Comparison of ENCODE assay signal across 36 cellular contexts in the genomic region with DNA sequence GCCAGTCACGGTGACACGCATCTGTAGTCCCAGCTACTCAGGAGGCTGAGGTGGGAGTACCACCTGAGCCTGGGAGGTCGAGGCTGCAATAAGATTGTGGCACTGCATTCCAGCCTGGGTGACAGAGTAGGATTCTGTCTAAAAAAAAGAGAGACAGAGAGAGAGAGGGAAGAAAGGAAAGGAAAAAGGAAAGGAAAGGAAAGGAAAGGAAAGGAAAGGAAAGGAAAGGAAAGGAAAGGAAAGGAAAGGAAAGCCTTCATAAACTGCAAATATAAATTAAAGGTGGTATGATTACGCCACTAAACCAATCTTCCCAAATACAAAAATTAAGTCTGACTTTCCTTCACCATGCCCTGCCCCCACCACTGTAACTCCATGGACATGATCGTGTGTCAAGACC.
"Had no signal": no experiment of that assay in that cellular context is flagged by ENCODE, and none has a peak within 500 bp of the region (broad histone marks: within the 10 kb centered on the region; RNA-seq: fewer than 3 reads in every experiment).

No MANE protein-coding gene starts in this region.

- H3K4me3 Mint-ChIP-seq: activated naive CD4-positive, alpha-beta T cell treated with anti-CD3 and anti-CD28 coated beads for 36 hours; activated naive CD4-positive, alpha-beta T cell treated with anti-CD3 and anti-CD28 coated beads, Interleukin-2, amount 10 ng/mL, durations not matched to agents 7 days and 5 days; activated naive CD4-positive, alpha-beta T cell treated with anti-CD3 and anti-CD28 coated beads, Interleukin-2, amount 50 U/mL, for 24 hours; activated naive CD8-positive, alpha-beta T cell; activated naive CD8-positive, alpha-beta T cell treated with anti-CD3 and anti-CD28 coated beads for 36 hours; activated T-cell treated with anti-CD3 and anti-CD28 coated beads, Interleukin-2, amount 50 U/mL, for 24 hours; activated T-cell treated with anti-CD3 and anti-CD28 coated beads, Interleukin-2, amount 50 U/mL, for 4 hours; activated T-cell treated with anti-CD3 and anti-CD28 coated beads, Interleukin-2, amount 50 U/mL, for 72 hours; activated T-helper 1 cell treated with anti-CD3 and anti-CD28 coated beads, Interleukin-12 subunit alpha, Interleukin-12 subunit beta, Interleukin-2, Interleukin-4 antibody, amounts not matched to agents 30 ng/mL and 10 ng/mL and 1 ng/mL, durations not matched to agents 14 hours and 24 hours and 36 hours; activated T-helper 17 cell treated with anti-CD3 and anti-CD28 coated beads, Interleukin-2, amount 50 U/mL, for 72 hours; brain; central memory CD8-positive, alpha-beta T cell had no signal

- DNase-seq: activated effector memory CD4-positive, alpha-beta T cell treated with anti-CD3 and anti-CD28 coated beads, Interleukin-2, amount 50 U/mL, for 16 hours; activated effector memory CD4-positive, alpha-beta T cell treated with Interleukin-2 at 50 U/mL for 16 hours; activated gamma-delta T cell; activated gamma-delta T cell treated with Interleukin-2 at 50 U/mL for 16 hours; activated naive CD4-positive, alpha-beta T cell; activated naive CD4-positive, alpha-beta T cell treated with anti-CD3 and anti-CD28 coated beads for 36 hours; activated naive CD4-positive, alpha-beta T cell treated with anti-CD3 and anti-CD28 coated beads, Interleukin-2, amount 10 ng/mL, durations not matched to agents 7 days and 5 days; activated naive CD4-positive, alpha-beta T cell treated with anti-CD3 and anti-CD28 coated beads, Interleukin-2, amount 50 U/mL, for 16 hours; activated naive CD4-positive, alpha-beta T cell treated with Interleukin-2 at 50 U/mL for 16 hours; activated naive CD8-positive, alpha-beta T cell treated with anti-CD3 and anti-CD28 coated beads for 36 hours; activated T-cell treated with anti-CD3 and anti-CD28 coated beads, Interleukin-2, amount 50 U/mL, for 24 hours; activated T-cell treated with anti-CD3 and anti-CD28 coated beads, Interleukin-2, amount 50 U/mL, for 4 hours; activated T-cell treated with anti-CD3 and anti-CD28 coated beads, Interleukin-2, amount 50 U/mL, for 48 hours; activated T-cell treated with anti-CD3 and anti-CD28 coated beads, Interleukin-2, amount 50 U/mL, for 72 hours; adrenal gland; amniotic stem cell; amygdala; anterior cingulate cortex; aorta; body of pancreas; brain microvascular endothelial cell; caudate nucleus; central memory CD4-positive, alpha-beta T cell; cerebellar nuclear complex; colonic mucosa had no signal

- H3K4me1 Mint-ChIP-seq: activated T-helper 17 cell treated with anti-CD3 and anti-CD28 coated beads, Interleukin-2, amount 50 U/mL, for 72 hours had no signal

- H3K36me3 ChIP-seq: adrenal gland, ascending aorta, brain microvascular endothelial cell, breast epithelium, cardiac muscle cell, colonic mucosa had no signal

- H3K4me1 ChIP-seq: adrenal gland, ascending aorta, body of pancreas, breast epithelium, colonic mucosa had no signal

- ATAC-seq: activated naive CD4-positive, alpha-beta T cell treated with anti-CD3 and anti-CD28 coated beads, Interleukin-2, amount 50 U/mL, for 72 hours; activated T-cell treated with anti-CD3 and anti-CD28 coated beads, Interleukin-2, amount 50 U/mL, for 4 hours; activated T-cell treated with anti-CD3 and anti-CD28 coated beads, Interleukin-2, amount 50 U/mL, for 72 hours; activated T-helper 17 cell treated with anti-CD3 and anti-CD28 coated beads, Interleukin-2, amount 50 U/mL, for 72 hours; body of pancreas had no signal

- H3K36me3 Mint-ChIP-seq: activated naive CD4-positive, alpha-beta T cell treated with anti-CD3 and anti-CD28 coated beads, Interleukin-2, amount 10 ng/mL, durations not matched to agents 7 days and 5 days; activated naive CD4-positive, alpha-beta T cell treated with anti-CD3 and anti-CD28 coated beads, Interleukin-2, amount 50 U/mL, for 24 hours; activated naive CD4-positive, alpha-beta T cell treated with anti-CD3 and anti-CD28 coated beads, Interleukin-2, amount 50 U/mL, for 72 hours; activated naive CD8-positive, alpha-beta T cell; activated naive CD8-positive, alpha-beta T cell treated with anti-CD3 and anti-CD28 coated beads for 36 hours; brain had no signal

- H3K9me3 ChIP-seq: adrenal gland, ascending aorta, body of pancreas, breast epithelium, colonic mucosa had no signal

- H3K4me3 ChIP-seq: adrenal gland, ascending aorta, body of pancreas, breast epithelium, cardiac muscle cell, colonic mucosa had no signal

- H3K9me3 Mint-ChIP-seq: activated naive CD4-positive, alpha-beta T cell treated with anti-CD3 and anti-CD28 coated beads for 36 hours; activated naive CD4-positive, alpha-beta T cell treated with anti-CD3 and anti-CD28 coated beads, Interleukin-2, amount 10 ng/mL, durations not matched to agents 7 days and 5 days; activated naive CD4-positive, alpha-beta T cell treated with anti-CD3 and anti-CD28 coated beads, Interleukin-2, amount 50 U/mL, for 24 hours; activated naive CD8-positive, alpha-beta T cell treated with anti-CD3 and anti-CD28 coated beads for 36 hours; activated T-cell treated with anti-CD3 and anti-CD28 coated beads, Interleukin-2, amount 50 U/mL, for 24 hours; activated T-cell treated with anti-CD3 and anti-CD28 coated beads, Interleukin-2, amount 50 U/mL, for 4 hours; activated T-cell treated with anti-CD3 and anti-CD28 coated beads, Interleukin-2, amount 50 U/mL, for 72 hours; activated T-helper 1 cell treated with anti-CD3 and anti-CD28 coated beads, Interleukin-12 subunit alpha, Interleukin-12 subunit beta, Interleukin-2, Interleukin-4 antibody, amounts not matched to agents 30 ng/mL and 10 ng/mL and 1 ng/mL, durations not matched to agents 14 hours and 24 hours and 36 hours; activated T-helper 17 cell treated with anti-CD3 and anti-CD28 coated beads, Interleukin-2, amount 50 U/mL, for 72 hours; activated T-helper 2 cell treated with anti-CD3 and anti-CD28 coated beads, Interferon-gamma antibody, Interleukin-2, Interleukin-4, amounts not matched to agents 10 μg/mL and 5 μg/mL and 100 μg/mL, durations not matched to agents 14 hours and 24 hours and 36 hours; brain; central memory CD8-positive, alpha-beta T cell had no signal

- H3K27ac Mint-ChIP-seq: activated naive CD4-positive, alpha-beta T cell treated with anti-CD3 and anti-CD28 coated beads for 36 hours; activated naive CD4-positive, alpha-beta T cell treated with anti-CD3 and anti-CD28 coated beads, Interleukin-2, amount 10 ng/mL, durations not matched to agents 7 days and 5 days; activated naive CD4-positive, alpha-beta T cell treated with anti-CD3 and anti-CD28 coated beads, Interleukin-2, amount 50 U/mL, for 24 hours; activated naive CD4-positive, alpha-beta T cell treated with anti-CD3 and anti-CD28 coated beads, Interleukin-2, amount 50 U/mL, for 72 hours; activated naive CD8-positive, alpha-beta T cell; activated naive CD8-positive, alpha-beta T cell treated with anti-CD3 and anti-CD28 coated beads for 36 hours; activated T-cell treated with anti-CD3 and anti-CD28 coated beads, Interleukin-2, amount 50 U/mL, for 24 hours; activated T-cell treated with anti-CD3 and anti-CD28 coated beads, Interleukin-2, amount 50 U/mL, for 72 hours; activated T-helper 1 cell treated with anti-CD3 and anti-CD28 coated beads, Interleukin-12 subunit alpha, Interleukin-12 subunit beta, Interleukin-2, Interleukin-4 antibody, amounts not matched to agents 30 ng/mL and 10 ng/mL and 1 ng/mL, durations not matched to agents 14 hours and 24 hours and 36 hours; activated T-helper 17 cell treated with anti-CD3 and anti-CD28 coated beads, Interleukin-2, amount 50 U/mL, for 72 hours; activated T-helper 2 cell treated with anti-CD3 and anti-CD28 coated beads, Interferon-gamma antibody, Interleukin-2, Interleukin-4, amounts not matched to agents 10 μg/mL and 5 μg/mL and 100 μg/mL, durations not matched to agents 14 hours and 24 hours and 36 hours; brain had no signal

- H3K27me3 Mint-ChIP-seq: activated naive CD4-positive, alpha-beta T cell treated with anti-CD3 and anti-CD28 coated beads, Interleukin-2, amount 50 U/mL, for 24 hours; activated naive CD8-positive, alpha-beta T cell; activated naive CD8-positive, alpha-beta T cell treated with anti-CD3 and anti-CD28 coated beads for 36 hours; activated T-cell treated with anti-CD3 and anti-CD28 coated beads, Interleukin-2, amount 50 U/mL, for 24 hours; activated T-helper 17 cell treated with anti-CD3 and anti-CD28 coated beads, Interleukin-2, amount 50 U/mL, for 72 hours; central memory CD8-positive, alpha-beta T cell had no signal

- H3K27ac ChIP-seq: adrenal gland, ascending aorta, body of pancreas, brain microvascular endothelial cell, breast epithelium, cardiac muscle cell, colonic mucosa had no signal

- H3K27me3 ChIP-seq: adrenal gland, ascending aorta, body of pancreas, brain microvascular endothelial cell, breast epithelium, cardiac muscle cell, colonic mucosa had no signal
